In genomic region chr12:113358381-113359132, GRCh38 we compare ENCODE assay signal across 8 cellular contexts. TPM values are rescaled to one million over a fixed set of nuclear protein-coding genes. Genes with fewer than 3 reads are reported as not detected.
DNase-seq lines count a peak whose midpoint lies in the region; ATAC-seq and TF ChIP-seq lines count a peak whose summit lies in the region.

PLBD2 (plus strand) TSS chr12:113358587; CDS start chr12:113358601, 14 bp downstream.

- TF ChIP-seq POLR2A in lower leg skin (IDR thresholded peaks at IDR 0.05) = no peak

- no peak for TF ChIP-seq CTCF in CD14-positive monocyte (IDR thresholded peaks at IDR 0.05)
- TF ChIP-seq CTCF in lower leg skin (IDR thresholded peaks at IDR 0.05) = no peak

- H3K36me3 Mint-ChIP-seq in CD14-positive monocyte = peaks cover 7 to 10% of the 10 kb centered on the region in 2 donors
- H3K36me3 Mint-ChIP-seq in activated CD4-positive, alpha-beta memory T cell treated with anti-CD3 and anti-CD28 coated beads for 36 hours = no peaks in the 10 kb centered on the region

- H3K4me3 ChIP-seq in lower leg skin (ENCODE audit: low read depth, poor library complexity, severe bottlenecking) = peak within 1 kb of the TSS; percentile 63

- H3K4me3 Mint-ChIP-seq in CD14-positive monocyte = peak within 1 kb of the TSS; percentile 91 to 92
- peak within 1 kb of the TSS; percentile 82 for H3K4me3 Mint-ChIP-seq in activated CD4-positive, alpha-beta memory T cell treated with anti-CD3 and anti-CD28 coated beads for 36 hours

- peaks cover 0 to 5% (median 0%) of the 10 kb centered on the region in 7 donors for H3K9me3 Mint-ChIP-seq in CD14-positive monocyte
- no peaks in the 10 kb centered on the region for H3K9me3 Mint-ChIP-seq in activated CD4-positive, alpha-beta memory T cell treated with anti-CD3 and anti-CD28 coated beads for 36 hours

- peak within 1 kb of the TSS; percentile 90 to 97 (median 94) for H3K27ac Mint-ChIP-seq in CD14-positive monocyte
- H3K27ac Mint-ChIP-seq in activated CD4-positive, alpha-beta memory T cell treated with anti-CD3 and anti-CD28 coated beads for 36 hours = peak within 1 kb of the TSS; percentile 88

- WGBS in lower leg skin, 2 donors = 0 to 1% methylated on average over 22 to 25 of the region's 67 CpGs

- ATAC-seq in GM19372 (IDR thresholded peaks at IDR 0.05; ENCODE audit: low read depth, unreplicated experiment) = peak; percentile 90
- peak; percentile 95 for ATAC-seq in HG03521 (IDR thresholded peaks at IDR 0.05; ENCODE audit: unreplicated experiment)

- DNase-seq in CD14-positive monocyte (ENCODE audit: low spot score) (peak; percentile 95), NCI-H774 (lab: John Stamatoyannopoulos, UW) (peak; percentile 96), dermis microvascular lymphatic vessel endothelial cell (ENCODE audit: low read depth in 2 of 2) (peak; percentile 80 to 96), lower leg skin (ENCODE audit: low spot score in 2 of 2) (peak; percentile 92 to 98)
- DNase-seq in activated CD4-positive, alpha-beta memory T cell treated with anti-CD3 and anti-CD28 coated beads for 36 hours = peak; percentile 97
- peak; percentile 94 to 96 for DNase-seq in stimulated activated CD4-positive, alpha-beta T cell treated with anti-CD3 and anti-CD28 coated beads, Interleukin-4, amount 100 ng/mL, for 4 hours

- CTCF ChIA-PET in activated CD4-positive, alpha-beta memory T cell treated with anti-CD3 and anti-CD28 coated beads for 36 hours (lab: Charles Lee) = no interaction called here

- peaks cover 0 to 5% (median 4%) of the 10 kb centered on the region in 3 donors for H3K27me3 Mint-ChIP-seq in CD14-positive monocyte (ENCODE audit: low read depth in 3 of 3)
- H3K27me3 Mint-ChIP-seq in activated CD4-positive, alpha-beta memory T cell treated with anti-CD3 and anti-CD28 coated beads for 36 hours = no peaks in the 10 kb centered on the region

- intact Hi-C loops in CD14-positive monocyte (cut with micrococcal nuclease) = loop anchor here (2.0 to 5.0 kb wide), 3 partner anchors 24 to 69 kb away; partner anchors contain the start of gene SLC8B1 (in 1 of the 2)
- intact Hi-C loops in activated CD4-positive, alpha-beta memory T cell treated with anti-CD3 and anti-CD28 coated beads for 36 hours (cut with micrococcal nuclease) = loop anchor here (1.0 to 2.0 kb wide), 6 partner anchors 23 to 604 kb away; partner anchors contain the start of genes DDX54, OAS2, RITA1 and SLC8B1
- intact Hi-C loops in lower leg skin (cut with DNase I; ENCODE audit: low total_unique reads) = no loop called here

- POLR2A ChIA-PET in activated CD4-positive, alpha-beta memory T cell treated with anti-CD3 and anti-CD28 coated beads for 36 hours (lab: Charles Lee) = interaction anchor here (1.8 kb wide), 1 partner anchor 24 kb away, joined by 7 read pairs; the partner anchor contains the start of gene SLC8B1

- peaks cover 34% of the 10 kb centered on the region for H3K4me1 Mint-ChIP-seq in CD14-positive monocyte
- H3K4me1 Mint-ChIP-seq in activated CD4-positive, alpha-beta memory T cell treated with anti-CD3 and anti-CD28 coated beads for 36 hours (ENCODE audit: low read depth) = peaks cover 13% of the 10 kb centered on the region

RNA-seq across cellular contexts. Expression of gene PLBD2, which starts in this region (rescaled TPM):
- 10 to 100 TPM in 1 of 2 donors, 1 to 10 TPM in 1; 8.8 to 12.4 TPM for polyA plus RNA-seq in CD14-positive monocyte
- 10 to 100 TPM; 18.3 to 18.8 TPM for total RNA-seq in activated CD4-positive, alpha-beta memory T cell treated with anti-CD3 and anti-CD28 coated beads for 36 hours
- total RNA-seq in dermis microvascular lymphatic vessel endothelial cell (16.7 and 25.0 TPM in 2 replicates), lower leg skin (10 to 100 TPM; 18.9 to 41.2 (median 31.3) TPM)

Comparison
In these comparisons a context has a peak if more than half of its experiments do, and no peak if none do; other contexts are left out.
1. Peak in every context shown above with its lines: DNase-seq, ATAC-seq and H3K4me3 ChIP-seq.